In the genomic region with DNA sequence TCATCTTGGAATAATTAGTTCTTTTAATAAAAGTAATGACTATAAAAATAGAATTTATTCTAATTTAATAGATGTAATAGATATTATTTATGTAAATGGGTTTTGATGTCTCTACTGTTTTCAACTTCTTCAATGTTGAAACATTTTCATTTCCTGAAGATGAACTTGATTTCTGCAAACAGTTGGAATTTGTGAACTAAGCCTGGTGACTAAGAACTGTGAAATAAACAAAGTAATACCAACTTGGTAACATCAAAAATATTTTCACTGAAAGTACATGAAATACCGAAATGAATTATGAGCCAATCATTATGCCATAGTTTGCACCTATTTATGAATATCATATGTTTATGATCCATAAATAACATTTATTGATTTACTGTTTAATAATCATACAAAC, we compare ENCODE assay signal across 19 cellular contexts.
DNase-seq lines count a peak whose midpoint lies in the region; ATAC-seq, FAIRE-seq and TF ChIP-seq lines count a peak whose summit lies in the region.
"Had no signal": no experiment of that assay in that cellular context is flagged by ENCODE, and none has a peak within 500 bp of the region (broad histone marks: within the 10 kb centered on the region; RNA-seq: fewer than 3 reads in every experiment).

No MANE protein-coding gene starts in this region.

- no peaks in the 10 kb centered on the region for H3K36me3 ChIP-seq in K562 (ENCODE audit: control insufficient read depth, insufficient read depth, low read length)
- H3K36me3 ChIP-seq in smooth muscle cell (ENCODE audit: low read depth): no peaks in the 10 kb centered on the region
- H3K36me3 ChIP-seq: BLaER1 treated with 17β-estradiol and CSF1 and Interleukin-3, amounts not matched to agents 10 nM and 100 nM had no signal

- H3K9me3 Mint-ChIP-seq in immature natural killer cell: peaks cover 3 to 33% (median 8%) of the 10 kb centered on the region in 6 donors
- H3K9me3 Mint-ChIP-seq: GM23338 had no signal

- FAIRE-seq in K562 (lab: Jason Lieb, UNC): peak; percentile 11
- FAIRE-seq: GM12891, H54, HTR-8/SVneo had no signal

- no peak overlapping the region for H2AFZ ChIP-seq in K562 (ENCODE audit: low read depth, low read length)
- no peak overlapping the region for H2AFZ ChIP-seq in smooth muscle cell (ENCODE audit: low read depth)
- H2AFZ ChIP-seq: GM23338 had no signal

- no TSS peak for BruUV-seq in K562 (replicated peaks; lab: Mats Ljungman, UMichigan)

- no peak overlapping the region for H3K27ac Mint-ChIP-seq in immature natural killer cell
- H3K27ac Mint-ChIP-seq: B cell; CD8-positive, alpha-beta T cell; GM23338; HFFc6 had no signal

- no peak overlapping the region for H3K9ac ChIP-seq in K562 (ENCODE audit: insufficient read depth in 1 of 2, low read depth in 2 of 2, low read length in 2 of 2)
- peak overlapping the region; percentile 8 for H3K9ac ChIP-seq in smooth muscle cell (ENCODE audit: low read depth)
- H3K9ac ChIP-seq: BLaER1 treated with 17β-estradiol and CSF1 and Interleukin-3, amounts not matched to agents 10 nM and 100 nM had no signal

- no peak for TF ChIP-seq POLR2A in K562 (conservative IDR thresholded peaks at IDR 0.05)

- in situ Hi-C loops in K562 (cut with MboI): no loop called here

- no peak overlapping the region for H3K4me3 ChIP-seq in K562
- no peak overlapping the region for H3K4me3 ChIP-seq in fibroblast of mammary gland (ENCODE audit: control insufficient read depth, low read depth, low read length)
- no peak overlapping the region for H3K4me3 ChIP-seq in smooth muscle cell
- H3K4me3 ChIP-seq: BLaER1 treated with 17β-estradiol and CSF1 and Interleukin-3, amounts not matched to agents 10 nM and 100 nM; GM23338 had no signal

- intact Hi-C loops in K562 (cut with micrococcal nuclease): no loop called here

- TF ChIP-seq RAD21 in K562 (CRISPR knock-in tag; conservative IDR thresholded peaks at IDR 0.05 in 1 of 2, IDR thresholded peaks at IDR 0.05 in 1 of 2): no peak

- H3K4me2 ChIP-seq in K562 (ENCODE audit: insufficient read depth, low read length) (no peak overlapping the region), smooth muscle cell (peak overlapping the region; percentile 44)
- H3K4me2 ChIP-seq: BLaER1 treated with 17β-estradiol and CSF1 and Interleukin-3, amounts not matched to agents 10 nM and 100 nM; GM23338 had no signal

- no peaks in the 10 kb centered on the region for H3K36me3 Mint-ChIP-seq in immature natural killer cell
- H3K36me3 Mint-ChIP-seq: CD8-positive, alpha-beta T cell had no signal

- H3K27ac ChIP-seq in K562 (ENCODE audit: extremely low read depth, low read depth, low read length): no peak overlapping the region
- H3K27ac ChIP-seq in smooth muscle cell (ENCODE audit: low read depth): peak overlapping the region; percentile 85
- H3K27ac ChIP-seq: BLaER1 treated with 17β-estradiol and CSF1 and Interleukin-3, amounts not matched to agents 10 nM and 100 nM had no signal

- CTCF ChIA-PET in K562 (lab: Yijun Ruan, JAX; ENCODE audit: low intra/inter-chr PET ratio): no interaction called here

- H3K79me2 ChIP-seq in K562 (ENCODE audit: control insufficient read depth, insufficient read depth, low read length): no peaks in the 10 kb centered on the region
- H3K79me2 ChIP-seq in smooth muscle cell (ENCODE audit: low read depth): no peaks in the 10 kb centered on the region

- H3K9me3 ChIP-seq in K562 (replicated peaks; ENCODE audit: control insufficient read depth, insufficient read depth, low read depth, low read length) (no peaks in the 10 kb centered on the region; the same call in 1 of the 2 replicates), smooth muscle cell (replicated peaks; ENCODE audit: low read depth) (no peaks in the 10 kb centered on the region)

- POLR2A ChIA-PET in K562 (lab: Yijun Ruan, JAX): no interaction called here

- no peaks in the 10 kb centered on the region for H3F3A ChIP-seq in smooth muscle cell (ENCODE audit: low read depth)

- H3K27me3 ChIP-seq in K562 (ENCODE audit: control insufficient read depth in 2 of 2, insufficient read depth in 2 of 2, low read length in 2 of 2) (no peaks in the 10 kb centered on the region), smooth muscle cell (ENCODE audit: low read depth) (no peaks in the 10 kb centered on the region)
- H3K27me3 ChIP-seq: BLaER1 treated with 17β-estradiol and CSF1 and Interleukin-3, amounts not matched to agents 10 nM and 100 nM had no signal

- no peak overlapping the region for H3K4me3 Mint-ChIP-seq in immature natural killer cell
- H3K4me3 Mint-ChIP-seq: B cell; CD8-positive, alpha-beta T cell; GM23338; HFFc6 had no signal

- TF ChIP-seq EP300 in K562 (IDR thresholded peaks at IDR 0.05; ENCODE audit: low read length): no peak

- TF ChIP-seq CTCF in K562 (IDR thresholded peaks at IDR 0.05 in 2 of 3, conservative IDR thresholded peaks at IDR 0.05 in 1 of 3; ENCODE audit: insufficient read depth in 2 of 3, low read depth in 1 of 3, low read length in 3 of 3) (no peak), fibroblast of mammary gland (conservative IDR thresholded peaks at IDR 0.05; ENCODE audit: control insufficient read depth, insufficient read depth, low read depth, low read length) (no peak), smooth muscle cell (IDR thresholded peaks at IDR 0.05; ENCODE audit: borderline replicate concordance, insufficient read depth, poor library complexity, severe bottlenecking) (no peak)

- no peak for ATAC-seq in K562
- ATAC-seq: CD8-positive, alpha-beta T cell; GM23338; HCT116 had no signal

- no peaks in the 10 kb centered on the region for H3K9me1 ChIP-seq in K562 (ENCODE audit: control insufficient read depth, insufficient read depth, low read length)

- no peaks in the 10 kb centered on the region for H3K4me1 Mint-ChIP-seq in immature natural killer cell
- H3K4me1 Mint-ChIP-seq: B cell had no signal

- H3K4me1 ChIP-seq in K562 (replicated peaks in 1 of 2; ENCODE audit: control insufficient read depth in 2 of 2, insufficient read depth in 2 of 2, low read length in 2 of 2) (no peaks in the 10 kb centered on the region), smooth muscle cell (ENCODE audit: low read depth) (peaks cover 7% of the 10 kb centered on the region)
- H3K4me1 ChIP-seq: BLaER1 treated with 17β-estradiol and CSF1 and Interleukin-3, amounts not matched to agents 10 nM and 100 nM had no signal

- no peaks in the 10 kb centered on the region for H4K20me1 ChIP-seq in K562 (replicated peaks; ENCODE audit: control insufficient read depth, insufficient read depth, low read length)
- H4K20me1 ChIP-seq in smooth muscle cell (ENCODE audit: low read depth): no peaks in the 10 kb centered on the region
- H4K20me1 ChIP-seq: BLaER1 treated with 17β-estradiol and CSF1 and Interleukin-3, amounts not matched to agents 10 nM and 100 nM had no signal

- peak; percentile 70 for DNase-seq in HCEC 1CT
- DNase-seq in K562 (ENCODE audit: extremely low read depth in 1 of 4, low spot score in 3 of 4): no peak
- DNase-seq in fibroblast of mammary gland (ENCODE audit: low read depth): peak; percentile 47
- no peak for DNase-seq in smooth muscle cell (lab: John Stamatoyannopoulos, UW; ENCODE audit: unreplicated experiment)
- no peak for DNase-seq in medulla oblongata (ENCODE audit: extremely low spot score)
- no peak for DNase-seq in immature natural killer cell
- no peak for DNase-seq in NOMO-1 treated with DMSO at 0.1 percent for 48 hours (lab: John Stamatoyannopoulos, UW; ENCODE audit: unreplicated experiment)
- DNase-seq: Calu3; CD8-positive, alpha-beta T cell; DMS79 treated with DMSO at 0.1 percent for 48 hours; HFFc6; IMR-90 had no signal

- H3K27me3 Mint-ChIP-seq in immature natural killer cell (ENCODE audit: low read depth in 3 of 3): peaks cover 0 to 1% (median 0%) of the 10 kb centered on the region in 3 donors
- H3K27me3 Mint-ChIP-seq: B cell had no signal

- 0% methylated on average over 1 of the region's 1 CpG for WGBS in K562 (ENCODE audit: insufficient coverage, low coverage, missing lambda C conversion rate)
- WGBS in smooth muscle cell (ENCODE audit: low lambda C conversion rate): 61% methylated on average over 1 of the region's 1 CpG

TF ChIP-seq in K562, 482 proteins besides CTCF, POLR2A, EP300 and RAD21 (continues in another document):
- TF ChIP-seq FOXM1 (IDR thresholded peaks at IDR 0.05; ENCODE audit: low read depth): no peak
- TF ChIP-seq FOXM1 (CRISPR knock-in tag; IDR thresholded peaks at IDR 0.05; ENCODE audit: low read depth): no peak
- no peak for TF ChIP-seq KDM5B (IDR thresholded peaks at IDR 0.05; ENCODE audit: insufficient replicate concordance, low read depth, low read length)
- no peak for TF ChIP-seq ZKSCAN1 (IDR thresholded peaks at IDR 0.05; ENCODE audit: low read depth, low read length)
- no peak for TF ChIP-seq NKRF (IDR thresholded peaks at IDR 0.05; ENCODE audit: borderline replicate concordance)
- no peak for TF ChIP-seq MBD2 (IDR thresholded peaks at IDR 0.05; ENCODE audit: borderline replicate concordance, low read depth)
- no peak for TF ChIP-seq DACH1 (IDR thresholded peaks at IDR 0.05; ENCODE audit: partially characterized antibody)

Comparison
In these comparisons a context has a peak if more than half of its experiments do, and no peak if none do; other contexts are left out.
1. DNase-seq: peak in HCEC 1CT (single experiment) and fibroblast of mammary gland (single experiment); none in K562 (0 of 4), smooth muscle cell (single experiment), medulla oblongata (single experiment), immature natural killer cell (0 of 3) and NOMO-1 treated with DMSO at 0.1 percent for 48 hours (single experiment).